Comparison of ENCODE assay signal across 12 cellular contexts in genomic region chr11:65414776-65415498, GRCh38. TPM values are rescaled to one million over a fixed set of nuclear protein-coding genes. Genes with fewer than 3 reads are reported as not detected.
DNase-seq lines count a peak whose midpoint lies in the region; ATAC-seq and TF ChIP-seq lines count a peak whose summit lies in the region.
"Had no signal": no experiment of that assay in that cellular context is flagged by ENCODE, and none has a peak within 500 bp of the region (broad histone marks: within the 10 kb centered on the region; RNA-seq: fewer than 3 reads in every experiment).

No MANE protein-coding gene starts in this region.

- no peak overlapping the region for H3K27ac ChIP-seq in H9 (ENCODE audit: insufficient read length, low read depth, low read length)
- H3K27ac ChIP-seq in right cardiac atrium (ENCODE audit: low read length) = no peak overlapping the region
- H3K27ac ChIP-seq in substantia nigra (ENCODE audit: low read depth, low read length, poor library complexity, severe bottlenecking) = peak overlapping the region; percentile 100
- H3K27ac ChIP-seq: ascending aorta had no signal

- peaks cover 39 to 44% of the 10 kb centered on the region in 2 experiments for H3K4me1 Mint-ChIP-seq in H9
- peaks cover 15% of the 10 kb centered on the region for H3K4me1 Mint-ChIP-seq in activated T-helper 17 cell treated with anti-CD3 and anti-CD28 coated beads, Interleukin-2, amount 50 U/mL, for 72 hours

- no peak overlapping the region for H3T11ph ChIP-seq in H9 (ENCODE audit: low read length)

- H3K27me3 ChIP-seq in H9 (ENCODE audit: insufficient read depth, low read length) = no peaks in the 10 kb centered on the region
- no peaks in the 10 kb centered on the region for H3K27me3 ChIP-seq in right cardiac atrium (ENCODE audit: control insufficient read depth, insufficient read depth)
- H3K27me3 ChIP-seq: ascending aorta, MG63 had no signal

- H3K14ac ChIP-seq in H9 (ENCODE audit: insufficient read depth, low read length) = no peak overlapping the region; the same call in 1 of the 2 replicates

- no peak overlapping the region for H3K4me3 ChIP-seq in right cardiac atrium (ENCODE audit: low read length)
- H3K4me3 ChIP-seq: MG63 had no signal

- peak; percentile 25 for DNase-seq in H9
- peak in 2 of 3 donors; percentile 14 to 26 for DNase-seq in right cardiac atrium
- peak in 1 of 49 donors; percentile 23 for DNase-seq in substantia nigra (lab: John Stamatoyannopoulos, UW)
- DNase-seq in NCI-H2107 (lab: John Stamatoyannopoulos, UW) = no peak
- no peak for DNase-seq in NK-92 treated with Interleukin-12 subunit alpha and Interleukin-12 subunit beta, amount 100 ng/mL, for 24 hours (lab: John Stamatoyannopoulos, UW)
- DNase-seq: activated CD4-positive, alpha-beta T cell treated with anti-CD3 and anti-CD28 coated beads, Interleukin-2, amount 10 ng/mL, durations not matched to agents 7 days and 5 days; hippocampal formation; MG63; OCI-M1 had no signal

- H3K4ac ChIP-seq in H9 (ENCODE audit: low read depth, low read length) = no peak overlapping the region

- H3K23me2 ChIP-seq in H9 (ENCODE audit: insufficient read length, low read depth, low read length, poor library complexity, severe bottlenecking) = no peaks in the 10 kb centered on the region

- H3K79me2 ChIP-seq in H9 (ENCODE audit: insufficient read depth, low read length) = no peaks in the 10 kb centered on the region

- H3K4me1 ChIP-seq in H9 (ENCODE audit: insufficient read depth, low read length) (no peaks in the 10 kb centered on the region; the same call in 1 of the 2 replicates), right cardiac atrium (ENCODE audit: control insufficient read depth, insufficient read depth, low read length) (peaks cover 13% of the 10 kb centered on the region)

- intact Hi-C loops in right cardiac atrium (cut with DNase I) = loop anchor here in 2 of 4 donors (5.0 kb wide), 2 partner anchors 92 to 97 kb away; no protein-coding TSS in a partner anchor

- no CpG with 5 or more reads among the region's 11 CpGs for WGBS in H9 (ENCODE audit: extremely low coverage, insufficient read length, low lambda C conversion rate)
- 80% methylated on average over 11 of the region's 11 CpGs for WGBS in right cardiac atrium

- peaks cover 9% of the 10 kb centered on the region for H3K27me3 Mint-ChIP-seq in H9 (ENCODE audit: low read depth)
- no peaks in the 10 kb centered on the region for H3K27me3 Mint-ChIP-seq in activated T-helper 17 cell treated with anti-CD3 and anti-CD28 coated beads, Interleukin-2, amount 50 U/mL, for 72 hours
- H3K27me3 Mint-ChIP-seq: activated CD4-positive, alpha-beta T cell treated with anti-CD3 and anti-CD28 coated beads, Interleukin-2, amount 10 ng/mL, durations not matched to agents 7 days and 5 days had no signal

- no peak overlapping the region for H2AFZ ChIP-seq in H9 (ENCODE audit: low read length)

- H3K9me3 ChIP-seq in H9 (ENCODE audit: control insufficient read depth, low read depth, low read length) (no peaks in the 10 kb centered on the region), right cardiac atrium (ENCODE audit: control insufficient read depth, low read length) (no peaks in the 10 kb centered on the region)
- H3K9me3 ChIP-seq: ascending aorta, MG63 had no signal

- no peak overlapping the region for H3K9ac ChIP-seq in H9 (ENCODE audit: extremely low read depth, insufficient read length, low read length)

- H4K20me1 ChIP-seq in H9 (ENCODE audit: control insufficient read depth, insufficient read depth, insufficient read length) = no peaks in the 10 kb centered on the region

- H2BK20ac ChIP-seq in H9 (ENCODE audit: low read depth, low read length, poor library complexity, severe bottlenecking) = no peak overlapping the region

- no peak overlapping the region for H4K5ac ChIP-seq in H9 (ENCODE audit: insufficient read length, low read depth, low read length)

- H3K79me1 ChIP-seq in H9 (ENCODE audit: insufficient read depth, low read depth, low read length, poor library complexity, severe bottlenecking) = no peaks in the 10 kb centered on the region

- no peak overlapping the region for H3K4me2 ChIP-seq in H9 (ENCODE audit: insufficient read depth, insufficient read length, low read length)

- H2AK5ac ChIP-seq in H9 (ENCODE audit: insufficient read length, low read length) = no peak overlapping the region

- no peak overlapping the region for H3K23ac ChIP-seq in H9 (ENCODE audit: insufficient read length, low read depth, low read length)

- no peak overlapping the region for H4K91ac ChIP-seq in H9 (ENCODE audit: insufficient read length, low read depth, low read length)

- H3K36me3 Mint-ChIP-seq in H9 (ENCODE audit: insufficient read depth in 1 of 3, low read depth in 3 of 3) = peaks cover 0 to 8% (median 0%) of the 10 kb centered on the region in 3 experiments; a peak in 2 of 7 replicates
- peaks cover 58% of the 10 kb centered on the region for H3K36me3 Mint-ChIP-seq in activated T-helper 17 cell treated with anti-CD3 and anti-CD28 coated beads, Interleukin-2, amount 50 U/mL, for 72 hours (ENCODE audit: low read depth)

- no peak overlapping the region for H3K4me3 Mint-ChIP-seq in H9
- H3K4me3 Mint-ChIP-seq in activated T-helper 17 cell treated with anti-CD3 and anti-CD28 coated beads, Interleukin-2, amount 50 U/mL, for 72 hours = peak overlapping the region; percentile 99

- no peak for TF ChIP-seq CTCF in H9 (conservative IDR thresholded peaks at IDR 0.05)

- peak overlapping the region in 1 of 3 experiments; percentile 74; a peak in 1 of 7 replicates for H3K27ac Mint-ChIP-seq in H9
- peak overlapping the region; percentile 100 for H3K27ac Mint-ChIP-seq in activated T-helper 17 cell treated with anti-CD3 and anti-CD28 coated beads, Interleukin-2, amount 50 U/mL, for 72 hours

- no peak for ATAC-seq in activated T-helper 17 cell treated with anti-CD3 and anti-CD28 coated beads, Interleukin-2, amount 50 U/mL, for 72 hours (replicated peaks)
- ATAC-seq in right cardiac atrium (no peak), HG02763 (IDR thresholded peaks at IDR 0.05; ENCODE audit: unreplicated experiment) (no peak)

- no peak overlapping the region for H2BK15ac ChIP-seq in H9 (ENCODE audit: low read depth, low read length)

- no peak overlapping the region for H4K8ac ChIP-seq in H9 (replicated peaks; ENCODE audit: insufficient read length, low read depth, low read length)

- no peak overlapping the region for H3K56ac ChIP-seq in H9 (ENCODE audit: insufficient read length, low read depth, low read length)

- no peak overlapping the region for H2BK5ac ChIP-seq in H9 (ENCODE audit: insufficient read length, low read length)

- H3K18ac ChIP-seq in H9 (ENCODE audit: insufficient read length, low read depth, low read length) = no peak overlapping the region

- no peak overlapping the region for H2BK12ac ChIP-seq in H9 (ENCODE audit: insufficient read length, low read depth, low read length)

- no peak overlapping the region for H2BK120ac ChIP-seq in H9 (ENCODE audit: low read depth, low read length, poor library complexity, severe bottlenecking)

- H3K9me3 Mint-ChIP-seq in H9 = no peaks in the 10 kb centered on the region; a peak in 2 of 5 replicates
- H3K9me3 Mint-ChIP-seq in activated T-helper 17 cell treated with anti-CD3 and anti-CD28 coated beads, Interleukin-2, amount 50 U/mL, for 72 hours = no peaks in the 10 kb centered on the region
- H3K9me3 Mint-ChIP-seq: activated CD4-positive, alpha-beta T cell treated with anti-CD3 and anti-CD28 coated beads, Interleukin-2, amount 10 ng/mL, durations not matched to agents 7 days and 5 days had no signal

RNA-seq across cellular contexts. Expression of gene NEAT1, which starts 7.7 kb away (rescaled TPM):
- 11.1 and 12.7 TPM in 2 replicates for total RNA-seq in H9 (2021)
- 1,000 to 10,000 TPM in 1 of 2 donors, 100 to 1,000 TPM in 1; 823 to 2,912 TPM for total RNA-seq in activated T-helper 17 cell treated with anti-CD3 and anti-CD28 coated beads, Interleukin-2, amount 50 U/mL, for 72 hours
- total RNA-seq in right cardiac atrium = 100 to 1,000 TPM; 346 to 441 (median 427) TPM
- polyA plus RNA-seq in right cardiac atrium = 441 TPM

RNA-seq across cellular contexts. Expression of gene FRMD8, which starts 28.5 kb away (rescaled TPM):
- total RNA-seq in H9 (2021) = 19.0 and 22.7 TPM in 2 replicates
- total RNA-seq in activated T-helper 17 cell treated with anti-CD3 and anti-CD28 coated beads, Interleukin-2, amount 50 U/mL, for 72 hours = 10 to 100 TPM; 49.6 to 52.1 TPM
- 10 to 100 TPM; 12.2 to 16.1 (median 12.9) TPM for total RNA-seq in right cardiac atrium
- 9.3 TPM for polyA plus RNA-seq in right cardiac atrium

RNA-seq across cellular contexts. Expression of gene SLC25A45, which starts 32.5 kb away (rescaled TPM):
- total RNA-seq in H9 (2021) (1.1 and 1.6 TPM in 2 replicates), right cardiac atrium (1 to 10 TPM; 6.1 to 7.7 (median 7.4) TPM)
- total RNA-seq in activated T-helper 17 cell treated with anti-CD3 and anti-CD28 coated beads, Interleukin-2, amount 50 U/mL, for 72 hours = 10 to 100 TPM; 18.0 to 20.1 TPM
- 5.5 TPM for polyA plus RNA-seq in right cardiac atrium

Comparison
In these comparisons a context has a peak if more than half of its experiments do, and no peak if none do; other contexts are left out.
1. DNase-seq: peak in H9 (single experiment) and right cardiac atrium (2 of 3); none in NCI-H2107 (single experiment) and NK-92 treated with Interleukin-12 subunit alpha and Interleukin-12 subunit beta, amount 100 ng/mL, for 24 hours (single experiment).
2. RNA of gene NEAT1, which starts 7.7 kb away (total RNA-seq): 823 to 2,912 TPM in activated T-helper 17 cell treated with anti-CD3 and anti-CD28 coated beads, Interleukin-2, amount 50 U/mL, for 72 hours and 346 to 441 TPM in right cardiac atrium; 11.1 to 12.7 TPM in H9; every median in the first group is over 10 times any median in the second.